In the genomic region with DNA sequence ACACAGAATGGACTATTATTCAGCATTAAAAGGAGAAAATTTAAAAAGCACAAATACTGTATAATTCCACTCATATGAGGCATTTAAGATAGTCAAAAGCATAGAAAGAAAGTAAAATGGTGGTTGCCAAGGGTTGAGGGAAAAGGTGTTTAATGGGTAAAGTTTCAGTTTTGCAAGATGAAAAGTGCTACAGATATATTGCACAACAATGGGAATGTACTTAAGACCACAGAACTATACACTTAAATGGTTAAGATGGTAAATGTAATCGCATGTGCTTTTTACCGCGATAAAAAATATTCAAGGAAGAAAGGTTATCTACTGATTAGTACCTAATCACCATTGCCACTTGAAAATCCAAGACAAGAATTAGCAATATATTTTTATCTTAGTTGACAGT, we compare ENCODE assay signal across 34 cellular contexts.
"Had no signal": no experiment of that assay in that cellular context is flagged by ENCODE, and none has a peak within 500 bp of the region (broad histone marks: within the 10 kb centered on the region; RNA-seq: fewer than 3 reads in every experiment).

No MANE protein-coding gene starts in this region.

- DNase-seq: activated CD4-positive, alpha-beta T cell treated with anti-CD3 and anti-CD28 coated beads, Interleukin-2, amount 10 ng/mL, durations not matched to agents 24 days and 14 days; activated CD4-positive, alpha-beta T cell treated with anti-CD3 and anti-CD28 coated beads, Interleukin-2, amount 50 U/mL, for 4 hours; activated CD4-positive, CD25-positive, alpha-beta regulatory T cell; activated CD8-positive, alpha-beta T cell treated with anti-CD3 and anti-CD28 coated beads for 36 hours; activated effector memory CD4-positive, alpha-beta T cell treated with anti-CD3 and anti-CD28 coated beads, Interleukin-2, amount 50 U/mL, for 16 hours; activated naive CD4-positive, alpha-beta T cell; activated naive CD4-positive, alpha-beta T cell treated with anti-CD3 and anti-CD28 coated beads, Interleukin-2, amount 50 U/mL, for 16 hours; activated naive CD8-positive, alpha-beta T cell treated with anti-CD3 and anti-CD28 coated beads for 36 hours; activated T-cell treated with anti-CD3 and anti-CD28 coated beads, Interleukin-2, amount 50 U/mL, for 1 hour; activated T-cell treated with anti-CD3 and anti-CD28 coated beads, Interleukin-2, amount 50 U/mL, for 72 hours; amniotic stem cell; Kasumi-1; KG1; MM.1S; NCI-H1092; NCI-H1436 treated with DMSO at 0.1 percent for 48 hours; NCI-H1694 treated with DMSO at 0.1 percent for 48 hours; NCI-H2029; NCI-H345; NCI-H524 treated with DMSO at 0.1 percent for 48 hours; NK-92 treated with Interleukin-12 subunit alpha and Interleukin-12 subunit beta, amount 100 ng/mL, for 24 hours; PC-3; Peyer's patch; RPMI8226; SIG-M5; T-cell; T-helper 2 cell; T-helper 9 cell; WERI-Rb-1 had no signal

- H3K27me3 ChIP-seq: ascending aorta, cardiac muscle cell, Peyer's patch had no signal

- ATAC-seq: activated CD8-positive, alpha-beta T cell treated with anti-CD3 and anti-CD28 coated beads for 36 hours; activated T-cell treated with anti-CD3 and anti-CD28 coated beads, Interleukin-2, amount 50 U/mL, for 72 hours; activated T-helper 17 cell treated with anti-CD3 and anti-CD28 coated beads, Interleukin-2, amount 50 U/mL, for 72 hours; PC-3; Right ventricle myocardium inferior; SK-N-SH treated with all-trans-retinoic acid at 6 μM for 48 hours; T-cell had no signal

- H3K27ac ChIP-seq: cardiac muscle cell, Peyer's patch, WERI-Rb-1 had no signal

- H3K4me3 ChIP-seq: ascending aorta, cardiac muscle cell, Peyer's patch had no signal

- H3K36me3 ChIP-seq: ascending aorta, cardiac muscle cell, Peyer's patch, WERI-Rb-1 had no signal

- H3K9me3 ChIP-seq: ascending aorta, Peyer's patch had no signal
